19 cellular contexts compared by ENCODE assay signal in genomic region chr5:33205070-33205469, GRCh38.
"Had no signal": no experiment of that assay in that cellular context is flagged by ENCODE, and none has a peak within 500 bp of the region (broad histone marks: within the 10 kb centered on the region; RNA-seq: fewer than 3 reads in every experiment).

No MANE protein-coding gene starts in this region.

- H3K9me3 ChIP-seq: esophagus muscularis mucosa, gastroesophageal sphincter, tibial artery, upper lobe of left lung, uterus had no signal

- H3K27ac ChIP-seq: epithelial cell of prostate, esophagus muscularis mucosa, gastroesophageal sphincter, tibial artery, upper lobe of left lung, uterus had no signal

- DNase-seq: effector memory CD4-positive, alpha-beta T cell; glutamatergic neuron; islet precursor cell; mammary epithelial cell; naive thymus-derived CD8-positive, alpha-beta T cell; right cardiac atrium; stimulated activated CD4-positive, alpha-beta T cell treated with anti-CD3 and anti-CD28 coated beads, Interleukin-4, amount 100 ng/mL, for 1 hour; stimulated activated CD8-positive, alpha-beta memory T cell treated with anti-CD3 and anti-CD28 coated beads, Interleukin-4, amount 100 ng/mL, for 48 hours; stimulated activated naive CD8-positive, alpha-beta T cell treated with anti-CD3 and anti-CD28 coated beads, Interleukin-15, Interleukin-2, amounts not matched to agents 100 U/mL and 50 U/mL, for 24 hours; tibial artery; upper lobe of left lung; uterus had no signal

- H3K36me3 Mint-ChIP-seq: naive thymus-derived CD8-positive, alpha-beta T cell; stimulated activated effector memory CD8-positive, alpha-beta T cell treated with anti-CD3 and anti-CD28 coated beads, Interleukin-12 subunit alpha, Interleukin-12 subunit beta, amount 100 ng/mL, for 72 hours had no signal

- H3K4me1 ChIP-seq: uterus had no signal

- H3K4me3 ChIP-seq: esophagus muscularis mucosa, gastroesophageal sphincter, smooth muscle cell, tibial artery, upper lobe of left lung, uterus had no signal

- ATAC-seq: gastroesophageal sphincter; naive thymus-derived CD8-positive, alpha-beta T cell; right cardiac atrium; stimulated activated effector memory CD8-positive, alpha-beta T cell treated with anti-CD3 and anti-CD28 coated beads, Interleukin-12 subunit alpha, Interleukin-12 subunit beta, amount 100 ng/mL, for 72 hours; stimulated activated naive CD8-positive, alpha-beta T cell treated with anti-CD3 and anti-CD28 coated beads, Interleukin-15, Interleukin-2, amounts not matched to agents 100 U/mL and 50 U/mL, for 24 hours had no signal

- H3K4me3 Mint-ChIP-seq: naive thymus-derived CD8-positive, alpha-beta T cell; neural crest cell; stimulated activated effector memory CD8-positive, alpha-beta T cell treated with anti-CD3 and anti-CD28 coated beads, Interleukin-12 subunit alpha, Interleukin-12 subunit beta, amount 100 ng/mL, for 72 hours had no signal

- H3K4me1 Mint-ChIP-seq: naive thymus-derived CD8-positive, alpha-beta T cell; stimulated activated effector memory CD8-positive, alpha-beta T cell treated with anti-CD3 and anti-CD28 coated beads, Interleukin-12 subunit alpha, Interleukin-12 subunit beta, amount 100 ng/mL, for 72 hours had no signal

- H3K27me3 Mint-ChIP-seq: naive thymus-derived CD8-positive, alpha-beta T cell had no signal

- H3K27ac Mint-ChIP-seq: naive thymus-derived CD8-positive, alpha-beta T cell; stimulated activated effector memory CD8-positive, alpha-beta T cell treated with anti-CD3 and anti-CD28 coated beads, Interleukin-12 subunit alpha, Interleukin-12 subunit beta, amount 100 ng/mL, for 72 hours had no signal

- H3K4me2 ChIP-seq: smooth muscle cell had no signal

- H3K36me3 ChIP-seq: esophagus muscularis mucosa, gastroesophageal sphincter, tibial artery, upper lobe of left lung, uterus had no signal

- H3K27me3 ChIP-seq: esophagus muscularis mucosa, gastroesophageal sphincter, tibial artery, upper lobe of left lung, uterus had no signal

- FAIRE-seq: endometrium had no signal
